Comparison of ENCODE assay signal across 12 cellular contexts in genomic region chr9:131625388-131625787, GRCh38.
DNase-seq lines count a peak whose midpoint lies in the region; ATAC-seq and TF ChIP-seq lines count a peak whose summit lies in the region.
"Had no signal": no experiment of that assay in that cellular context is flagged by ENCODE, and none has a peak within 500 bp of the region (broad histone marks: within the 10 kb centered on the region; RNA-seq: fewer than 3 reads in every experiment).

No MANE protein-coding gene starts in this region.

- H3K4me3 ChIP-seq in effector memory CD4-positive, alpha-beta T cell (ENCODE audit: insufficient read depth, low read depth, low read length, poor library complexity, severe bottlenecking), result no peak overlapping the region

- H3K9me3 Mint-ChIP-seq in stimulated activated naive CD8-positive, alpha-beta T cell treated with anti-CD3 and anti-CD28 coated beads, Interleukin-15, Interleukin-2, amounts not matched to agents 100 ng/mL and 50 ng/mL, for 24 hours, result no peaks in the 10 kb centered on the region
- H3K9me3 Mint-ChIP-seq in natural killer cell treated with Interleukin-12 subunit alpha and Interleukin-12 subunit beta and Interleukin-15 and Interleukin-18, amount 100 ng/mL, for 72 hours, result no peaks in the 10 kb centered on the region

- no peak overlapping the region for H3K4me3 Mint-ChIP-seq in stimulated activated naive CD8-positive, alpha-beta T cell treated with anti-CD3 and anti-CD28 coated beads, Interleukin-15, Interleukin-2, amounts not matched to agents 100 ng/mL and 50 ng/mL, for 24 hours
- H3K4me3 Mint-ChIP-seq in natural killer cell treated with Interleukin-12 subunit alpha and Interleukin-12 subunit beta and Interleukin-15 and Interleukin-18, amount 100 ng/mL, for 72 hours, result no peak overlapping the region

- peak overlapping the region; percentile 45 for H3K27ac Mint-ChIP-seq in stimulated activated naive CD8-positive, alpha-beta T cell treated with anti-CD3 and anti-CD28 coated beads, Interleukin-15, Interleukin-2, amounts not matched to agents 100 ng/mL and 50 ng/mL, for 24 hours
- H3K27ac Mint-ChIP-seq in natural killer cell treated with Interleukin-12 subunit alpha and Interleukin-12 subunit beta and Interleukin-15 and Interleukin-18, amount 100 ng/mL, for 72 hours, result peak overlapping the region; percentile 64 to 80

- no peak for ATAC-seq in stimulated activated naive CD8-positive, alpha-beta T cell treated with anti-CD3 and anti-CD28 coated beads, Interleukin-15, Interleukin-2, amounts not matched to agents 100 U/mL and 50 U/mL, for 24 hours
- ATAC-seq in natural killer cell treated with Interleukin-12 subunit alpha and Interleukin-12 subunit beta and Interleukin-15 and Interleukin-18, amount 100 ng/mL, for 72 hours, result no peak
- ATAC-seq: esophagus mucosa had no signal

- peaks cover 55% of the 10 kb centered on the region for H3K36me3 Mint-ChIP-seq in stimulated activated naive CD8-positive, alpha-beta T cell treated with anti-CD3 and anti-CD28 coated beads, Interleukin-15, Interleukin-2, amounts not matched to agents 100 ng/mL and 50 ng/mL, for 24 hours (ENCODE audit: low read depth)
- H3K36me3 Mint-ChIP-seq in natural killer cell treated with Interleukin-12 subunit alpha and Interleukin-12 subunit beta and Interleukin-15 and Interleukin-18, amount 100 ng/mL, for 72 hours, result no peaks in the 10 kb centered on the region

- H3K9me3 ChIP-seq in effector memory CD4-positive, alpha-beta T cell (ENCODE audit: control insufficient read depth, low read length), result no peaks in the 10 kb centered on the region

- H3K27me3 Mint-ChIP-seq in stimulated activated naive CD8-positive, alpha-beta T cell treated with anti-CD3 and anti-CD28 coated beads, Interleukin-15, Interleukin-2, amounts not matched to agents 100 ng/mL and 50 ng/mL, for 24 hours, result no peaks in the 10 kb centered on the region
- H3K27me3 Mint-ChIP-seq in natural killer cell treated with Interleukin-12 subunit alpha and Interleukin-12 subunit beta and Interleukin-15 and Interleukin-18, amount 100 ng/mL, for 72 hours, result no peaks in the 10 kb centered on the region

- peaks cover 8% of the 10 kb centered on the region for H3K4me1 ChIP-seq in effector memory CD4-positive, alpha-beta T cell (ENCODE audit: control insufficient read depth, insufficient read depth, low read length, poor library complexity, severe bottlenecking)

- no peak for DNase-seq in stimulated activated naive CD8-positive, alpha-beta T cell treated with anti-CD3 and anti-CD28 coated beads, Interleukin-15, Interleukin-2, amounts not matched to agents 100 U/mL and 50 U/mL, for 24 hours
- DNase-seq in effector memory CD4-positive, alpha-beta T cell, result no peak
- no peak for DNase-seq in natural killer cell treated with Interleukin-12 subunit alpha and Interleukin-12 subunit beta and Interleukin-15 and Interleukin-18, amount 100 ng/mL, for 72 hours (ENCODE audit: low spot score)
- DNase-seq in GM10248 (ENCODE audit: extremely low spot score) (no peak), NOMO-1 treated with DMSO at 0.1 percent for 48 hours (lab: John Stamatoyannopoulos, UW; ENCODE audit: unreplicated experiment) (no peak), NCI-H1417 treated with DMSO at 0.1 percent for 48 hours (lab: John Stamatoyannopoulos, UW) (no peak), COLO829 (ENCODE audit: low spot score) (no peak)
- DNase-seq: AML-193; NK-92 treated with Interleukin-12 subunit alpha and Interleukin-12 subunit beta, amount 100 ng/mL, for 24 hours; occipital lobe had no signal

- peaks cover 64% of the 10 kb centered on the region for H3K36me3 ChIP-seq in effector memory CD4-positive, alpha-beta T cell (ENCODE audit: control insufficient read depth, insufficient read depth, low read length)

- no peak for TF ChIP-seq CTCF in GM10248 (IDR thresholded peaks at IDR 0.05; ENCODE audit: control extremely low read depth, extremely low read depth, low read depth, missing control alignments)

- H3K27ac ChIP-seq in effector memory CD4-positive, alpha-beta T cell (ENCODE audit: insufficient read depth, low read length, poor library complexity, severe bottlenecking), result peak overlapping the region; percentile 53

- CTCF ChIA-PET in GM10248 (lab: Yijun Ruan, JAX), result interaction anchor here (0.8 to 4.5 kb wide), 2 partner anchors 13 to 114 kb away, joined by 3 to 23 read pairs; partner anchors contain the start of gene RAPGEF1

- H3K27me3 ChIP-seq in effector memory CD4-positive, alpha-beta T cell (replicated peaks; ENCODE audit: control insufficient read depth, insufficient read depth, low read length, poor library complexity, severe bottlenecking), result no peaks in the 10 kb centered on the region

- POLR2A ChIA-PET in GM10248 (lab: Yijun Ruan, JAX), result interaction anchor here (0.6 kb wide), 1 partner anchor 143 kb away, joined by 3 read pairs; no protein-coding TSS in a partner anchor

- peaks cover 34% of the 10 kb centered on the region for H3K4me1 Mint-ChIP-seq in stimulated activated naive CD8-positive, alpha-beta T cell treated with anti-CD3 and anti-CD28 coated beads, Interleukin-15, Interleukin-2, amounts not matched to agents 100 ng/mL and 50 ng/mL, for 24 hours (ENCODE audit: low read depth)
- peaks cover 49 to 53% of the 10 kb centered on the region in 2 donors for H3K4me1 Mint-ChIP-seq in natural killer cell treated with Interleukin-12 subunit alpha and Interleukin-12 subunit beta and Interleukin-15 and Interleukin-18, amount 100 ng/mL, for 72 hours (ENCODE audit: low read depth in 2 of 2)
